8 cellular contexts compared by ENCODE assay signal in the genomic region with DNA sequence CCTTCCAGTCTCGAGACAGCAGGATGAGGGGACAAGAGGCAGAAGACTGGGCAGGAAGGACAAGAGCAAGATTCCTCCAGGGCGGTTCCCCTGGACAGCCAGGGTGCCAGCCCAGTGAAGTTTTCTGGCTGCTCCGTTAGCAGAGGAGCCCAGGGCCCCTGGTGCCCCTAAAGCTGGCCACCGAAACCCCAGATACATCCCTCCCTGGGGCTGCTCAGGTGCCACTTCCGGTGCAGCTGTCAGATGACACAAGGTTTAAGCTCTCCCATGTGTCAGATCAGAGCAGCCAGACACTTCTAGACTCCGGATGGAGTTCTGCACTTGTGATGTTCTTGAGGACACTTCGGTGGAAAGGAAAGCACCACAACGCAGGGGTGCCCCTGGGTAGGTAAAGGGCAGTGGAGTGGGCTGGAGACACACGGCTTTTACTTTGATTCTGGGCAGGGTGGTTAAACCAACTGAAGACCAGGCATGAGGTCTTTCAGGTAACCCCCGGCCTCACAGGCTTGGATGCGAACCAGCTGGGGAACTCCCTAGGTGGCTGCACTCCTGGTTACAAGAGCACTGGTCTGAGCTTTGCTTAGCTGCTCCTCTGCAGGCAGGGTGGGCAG.
DNase-seq lines count a peak whose midpoint lies in the region; ATAC-seq and TF ChIP-seq lines count a peak whose summit lies in the region.

No MANE protein-coding gene starts in this region.

- no peaks in the 10 kb centered on the region for H3K9me3 Mint-ChIP-seq in activated T-helper 2 cell treated with anti-CD3 and anti-CD28 coated beads, Interferon-gamma antibody, Interleukin-2, Interleukin-4, amounts not matched to agents 10 μg/mL and 5 μg/mL and 100 μg/mL, durations not matched to agents 14 hours and 24 hours and 36 hours

- peak overlapping the region in 9 of 12 donors; percentile 4 to 91 (median 61) for H3K27ac ChIP-seq in heart left ventricle
- H3K27ac ChIP-seq in psoas muscle = peak overlapping the region; percentile 38
- no peak overlapping the region for H3K27ac ChIP-seq in uterus

- H3K4me1 ChIP-seq in heart left ventricle = peaks cover 0 to 70% (median 46%) of the 10 kb centered on the region in 12 donors
- H3K4me1 ChIP-seq in psoas muscle = peaks cover 38% of the 10 kb centered on the region
- peaks cover 7 to 13% of the 10 kb centered on the region in 2 donors for H3K4me1 ChIP-seq in uterus

- H3K36me3 ChIP-seq in heart left ventricle = peaks cover 0 to 6% (median 5%) of the 10 kb centered on the region in 9 donors
- H3K36me3 ChIP-seq in psoas muscle (ENCODE audit: insufficient read depth in 1 of 2, low read depth in 1 of 2) = peaks cover 0 to 4% of the 10 kb centered on the region in 2 donors
- no peaks in the 10 kb centered on the region for H3K36me3 ChIP-seq in uterus

- H3K27me3 Mint-ChIP-seq in activated T-helper 2 cell treated with anti-CD3 and anti-CD28 coated beads, Interferon-gamma antibody, Interleukin-2, Interleukin-4, amounts not matched to agents 10 μg/mL and 5 μg/mL and 100 μg/mL, durations not matched to agents 14 hours and 24 hours and 36 hours (ENCODE audit: low read depth) = no peaks in the 10 kb centered on the region

- no peak for TF ChIP-seq CTCF in heart left ventricle (IDR thresholded peaks at IDR 0.05)
- TF ChIP-seq CTCF in psoas muscle (IDR thresholded peaks at IDR 0.05) = no peak
- no peak for TF ChIP-seq CTCF in uterus (IDR thresholded peaks at IDR 0.05)

- H3K4me3 ChIP-seq in heart left ventricle = peak overlapping the region in 1 of 12 donors; percentile 5
- no peak overlapping the region for H3K4me3 ChIP-seq in psoas muscle
- H3K4me3 ChIP-seq in uterus = no peak overlapping the region

- H3K4me3 Mint-ChIP-seq in activated T-helper 2 cell treated with anti-CD3 and anti-CD28 coated beads, Interferon-gamma antibody, Interleukin-2, Interleukin-4, amounts not matched to agents 10 μg/mL and 5 μg/mL and 100 μg/mL, durations not matched to agents 14 hours and 24 hours and 36 hours (ENCODE audit: low read depth) = peak overlapping the region; percentile 71

- TF ChIP-seq POLR2A in heart left ventricle (IDR thresholded peaks at IDR 0.05) (no peak), uterus (IDR thresholded peaks at IDR 0.05) (no peak)

- peaks cover 68% of the 10 kb centered on the region for H3K4me1 Mint-ChIP-seq in activated T-helper 2 cell treated with anti-CD3 and anti-CD28 coated beads, Interferon-gamma antibody, Interleukin-2, Interleukin-4, amounts not matched to agents 10 μg/mL and 5 μg/mL and 100 μg/mL, durations not matched to agents 14 hours and 24 hours and 36 hours (ENCODE audit: low read depth)

- ATAC-seq in heart left ventricle (no peak), left cardiac atrium (no peak), HG03442 (IDR thresholded peaks at IDR 0.05; ENCODE audit: unreplicated experiment) (peak; percentile 64), psoas muscle (no peak)

- intact Hi-C loops in heart left ventricle (cut with DNase I) = loop anchor here in 3 of 10 donors (5.0 kb wide), 2 partner anchors 79 to 84 kb away; partner anchors contain the start of gene ITPKB (in 2 of the 3)
- intact Hi-C loops in left cardiac atrium (cut with DNase I) = loop anchor here in 1 of 2 donors (10.0 kb wide), 1 partner anchor 81 kb away; the partner anchor contains the start of gene ITPKB
- intact Hi-C loops in activated T-helper 2 cell treated with anti-CD3 and anti-CD28 coated beads, Interferon-gamma antibody, Interleukin-2, Interleukin-4, amounts not matched to agents 10 μg/mL and 5 μg/mL and 100 μg/mL, durations not matched to agents 14 hours and 24 hours and 36 hours (cut with micrococcal nuclease) = no loop called here
- intact Hi-C loops in psoas muscle (cut with DNase I) = loop anchor here in 1 of 2 donors (5.0 kb wide), 1 partner anchor 34 kb away; no protein-coding TSS in a partner anchor
- intact Hi-C loops in uterus (cut with DNase I; ENCODE audit: low total_unique reads) = no loop called here

- peak overlapping the region; percentile 84 for H3K27ac Mint-ChIP-seq in activated T-helper 2 cell treated with anti-CD3 and anti-CD28 coated beads, Interferon-gamma antibody, Interleukin-2, Interleukin-4, amounts not matched to agents 10 μg/mL and 5 μg/mL and 100 μg/mL, durations not matched to agents 14 hours and 24 hours and 36 hours

- peaks cover 17% of the 10 kb centered on the region for H3K36me3 Mint-ChIP-seq in activated T-helper 2 cell treated with anti-CD3 and anti-CD28 coated beads, Interferon-gamma antibody, Interleukin-2, Interleukin-4, amounts not matched to agents 10 μg/mL and 5 μg/mL and 100 μg/mL, durations not matched to agents 14 hours and 24 hours and 36 hours (ENCODE audit: low read depth)

- in situ Hi-C loops in ACHN (cut with HindIII; ENCODE audit: low pct_ligation_motif_present, low pct_unique_long_range_greater_than_20kb, low sequenced_read_pairs) = no loop called here

- no peaks in the 10 kb centered on the region for H3K9me3 ChIP-seq in heart left ventricle
- H3K9me3 ChIP-seq in psoas muscle = no peaks in the 10 kb centered on the region
- H3K9me3 ChIP-seq in uterus = no peaks in the 10 kb centered on the region

- H3K27me3 ChIP-seq in heart left ventricle = no peaks in the 10 kb centered on the region
- H3K27me3 ChIP-seq in psoas muscle (ENCODE audit: insufficient read depth in 3 of 3, low read length in 2 of 3) = no peaks in the 10 kb centered on the region
- no peaks in the 10 kb centered on the region for H3K27me3 ChIP-seq in uterus

- 73 to 84% (median 80%) methylated on average over 10 to 11 of the region's 11 CpGs for WGBS in heart left ventricle, 4 donors
- WGBS in psoas muscle, 3 donors = 76 to 84% (median 81%) methylated on average over 11 of the region's 11 CpGs

- DNase-seq in heart left ventricle = peak in 3 of 5 donors; percentile 10 to 60 (median 20)
- no peak for DNase-seq in left cardiac atrium
- peak; percentile 47 for DNase-seq in activated T-helper 2 cell treated with anti-CD3 and anti-CD28 coated beads, Interferon-gamma antibody, Interleukin-2, Interleukin-4, amounts not matched to agents 10 μg/mL and 5 μg/mL and 100 μg/mL, durations not matched to agents 14 hours and 24 hours and 36 hours (ENCODE audit: low spot score)
- peak; percentile 9 to 36 for DNase-seq in psoas muscle
- no peak for DNase-seq in ACHN
- no peak for DNase-seq in NCI-H345 (lab: John Stamatoyannopoulos, UW)
- no peak for DNase-seq in uterus

Comparison
In these comparisons a context has a peak if more than half of its experiments do, and no peak if none do; other contexts are left out.
1. DNase-seq: peak in heart left ventricle (3 of 5), activated T-helper 2 cell treated with anti-CD3 and anti-CD28 coated beads, Interferon-gamma antibody, Interleukin-2, Interleukin-4, amounts not matched to agents 10 μg/mL and 5 μg/mL and 100 μg/mL, durations not matched to agents 14 hours and 24 hours and 36 hours (single experiment) and psoas muscle (2 of 2); none in left cardiac atrium (single experiment), ACHN (single experiment), NCI-H345 (single experiment) and uterus (0 of 2).
2. H3K27ac ChIP-seq: peak in heart left ventricle (9 of 12) and psoas muscle (single experiment); none in uterus (0 of 2).